Comparison of ENCODE assay signal across 1 cellular context in genomic region chr13:28530729-28531194, GRCh38.
TF ChIP-seq lines count a peak whose summit lies in the region.

No MANE protein-coding gene starts in this region.

TF ChIP-seq in IMR-90, 13 proteins besides CTCF, POLR2A, EP300 and RAD21 (continued from another document):
- TF ChIP-seq ELK1 (IDR thresholded peaks at IDR 0.05; ENCODE audit: borderline replicate concordance, low read depth, low read length) (no peak), NFE2L2 (IDR thresholded peaks at IDR 0.05; ENCODE audit: low read depth, low read length) (no peak), RFX5 (IDR thresholded peaks at IDR 0.05; ENCODE audit: low read depth, low read length) (no peak)
